ENCODE assay signal across 1 cellular context in genomic region chr4:165325732-165326512, GRCh38.
TF ChIP-seq lines count a peak whose summit lies in the region.

No MANE protein-coding gene starts in this region.

TF ChIP-seq in H1, 55 proteins besides CTCF, POLR2A, EP300 and RAD21:
- TF ChIP-seq MAX (IDR thresholded peaks at IDR 0.05) (no peak), JUND (IDR thresholded peaks at IDR 0.05; ENCODE audit: low read length) (peak; percentile 52; the same call in 1 of the 2 replicates), TEAD4 (IDR thresholded peaks at IDR 0.05; ENCODE audit: low read depth, low read length) (0 out of 2 replicates have a peak, but pooled peaks have one; percentile 39), TCF12 (IDR thresholded peaks at IDR 0.05; ENCODE audit: low read depth, low read length) (no peak), MAFK (IDR thresholded peaks at IDR 0.05; ENCODE audit: low read depth, low read length) (peak; percentile 93), BACH1 (IDR thresholded peaks at IDR 0.05; ENCODE audit: low read length) (peak; percentile 99), JUN (IDR thresholded peaks at IDR 0.05; ENCODE audit: low read depth, low read length) (0 out of 2 replicates have a peak, but pooled peaks have one; percentile 24), CHD7 (IDR thresholded peaks at IDR 0.05; ENCODE audit: insufficient replicate concordance, low read length) (no peak)
